In the genomic region with DNA sequence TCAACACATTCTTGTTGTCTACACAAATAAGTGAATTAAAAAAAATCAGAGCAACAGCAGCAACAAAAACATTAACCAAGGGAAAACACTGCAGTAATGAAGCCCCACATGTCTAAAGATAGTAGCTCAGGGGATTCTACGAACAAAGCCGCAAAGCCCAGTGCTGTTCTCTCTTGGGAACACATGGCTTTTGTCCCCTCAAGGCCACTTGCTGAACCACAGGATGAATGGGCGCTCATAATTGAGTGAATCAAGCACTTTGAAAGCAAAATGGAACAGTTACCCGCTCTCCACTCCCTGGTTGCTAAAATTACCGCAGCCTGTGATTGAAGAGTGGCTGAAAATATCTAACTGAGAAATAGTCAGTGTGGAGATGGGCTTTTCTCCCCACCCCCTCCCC, we compare ENCODE assay signal across 15 cellular contexts. TPM values are rescaled to one million over a fixed set of nuclear protein-coding genes. Genes with fewer than 3 reads are reported as not detected.
"Had no signal": no experiment of that assay in that cellular context is flagged by ENCODE, and none has a peak within 500 bp of the region (broad histone marks: within the 10 kb centered on the region; RNA-seq: fewer than 3 reads in every experiment).

No MANE protein-coding gene starts in this region.

- H3K27me3 ChIP-seq: upper lobe of left lung had no signal

- H3K27ac ChIP-seq: lower lobe of right lung, parathyroid adenoma, suprapubic skin, upper lobe of left lung had no signal

- ATAC-seq: activated CD8-positive, alpha-beta memory T cell treated with anti-CD3 and anti-CD28 coated beads, Interleukin-2, amount 10 ng/mL, durations not matched to agents 7 days and 5 days; lower lobe of right lung had no signal

- H3K79me2 ChIP-seq: parathyroid adenoma had no signal

- H3K4me3 ChIP-seq: lower lobe of right lung, suprapubic skin, upper lobe of left lung had no signal

- H3K9ac ChIP-seq: parathyroid adenoma had no signal

- H3K36me3 ChIP-seq: lower lobe of right lung, suprapubic skin, upper lobe of left lung had no signal

- H2AFZ ChIP-seq: parathyroid adenoma had no signal

- H3K9me3 ChIP-seq: lower lobe of right lung, suprapubic skin, upper lobe of left lung had no signal

- DNase-seq: activated B cell treated with CpG ODN at 0.5 μM for 24 hours; activated CD4-positive, alpha-beta memory T cell treated with anti-CD3 and anti-CD28 coated beads, Interleukin-2, amount 10 ng/mL, durations not matched to agents 7 days and 5 days; activated CD4-positive, alpha-beta T cell treated with anti-CD3 and anti-CD28 coated beads for 4 hours; activated CD8-positive, alpha-beta memory T cell treated with anti-CD3 and anti-CD28 coated beads, Interleukin-2, amount 10 ng/mL, durations not matched to agents 7 days and 5 days; glutamatergic neuron; hippocampal formation; islet precursor cell; lower lobe of right lung; stimulated activated CD4-positive, alpha-beta T cell treated with anti-CD3 and anti-CD28 coated beads, Interleukin-2, amount 100 ng/mL, for 48 hours; T-helper 1 cell; T-helper 9 cell; upper lobe of left lung had no signal

- H3K4me1 ChIP-seq: lower lobe of right lung, parathyroid adenoma, suprapubic skin, upper lobe of left lung had no signal

RNA-seq across cellular contexts. Expression of gene RASGRF1, which starts 39.6 kb away (rescaled TPM):
- total RNA-seq: activated CD4-positive, alpha-beta memory T cell treated with anti-CD3 and anti-CD28 coated beads, Interleukin-2, amount 10 ng/mL, durations not matched to agents 7 days and 5 days; skeletal muscle tissue had no signal
